ENCODE assay signal across 14 cellular contexts in the genomic region with DNA sequence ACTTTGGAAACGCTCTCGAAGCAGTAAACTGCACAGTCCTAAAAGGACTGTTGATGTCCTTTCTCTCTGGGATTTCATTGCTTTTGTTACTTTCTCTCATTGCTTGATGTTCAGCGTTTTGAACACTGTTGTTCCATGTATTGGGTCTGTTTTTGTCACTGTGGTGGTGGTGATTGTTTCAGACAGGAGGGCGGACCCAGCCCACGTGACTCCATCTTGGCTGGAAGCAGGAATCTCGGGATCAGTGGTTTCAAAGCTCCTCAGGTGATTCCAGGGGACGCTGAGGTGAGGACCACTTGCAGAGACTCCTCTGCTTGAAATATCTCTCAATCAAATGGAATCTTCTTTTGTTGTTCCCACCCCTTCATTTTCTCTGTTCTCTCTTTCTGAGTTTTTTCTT.
"Had no signal": no experiment of that assay in that cellular context is flagged by ENCODE, and none has a peak within 500 bp of the region (broad histone marks: within the 10 kb centered on the region; RNA-seq: fewer than 3 reads in every experiment).

No MANE protein-coding gene starts in this region.

- H3K4me3 ChIP-seq: gastroesophageal sphincter, heart left ventricle, left lung, tibial nerve, vagina had no signal

- DNase-seq: activated CD4-positive, alpha-beta T cell treated with anti-CD3 and anti-CD28 coated beads for 1 hour; activated CD8-positive, alpha-beta memory T cell treated with anti-CD3 and anti-CD28 coated beads for 24 hours; activated CD8-positive, alpha-beta memory T cell treated with anti-CD3 and anti-CD28 coated beads, Interleukin-2, amount 50 U/mL, for 48 hours; activated gamma-delta T cell; activated T-cell treated with anti-CD3 and anti-CD28 coated beads, Interleukin-2, amount 50 U/mL, for 48 hours; effector CD8-positive, alpha-beta T cell; heart left ventricle; left lung; midbrain; stimulated activated CD4-positive, alpha-beta T cell treated with anti-CD3 and anti-CD28 coated beads, Interleukin-2, amount 100 ng/mL, for 24 hours had no signal

- H3K9me3 ChIP-seq: gastroesophageal sphincter, heart left ventricle, left lung, tibial nerve, vagina had no signal

- ATAC-seq: esophagus mucosa, gastroesophageal sphincter, heart left ventricle, left lung had no signal

- H3K27me3 ChIP-seq: left lung, vagina had no signal

- H3K36me3 ChIP-seq: gastroesophageal sphincter, heart left ventricle, left lung, tibial nerve, vagina had no signal

- H3K4me1 ChIP-seq: vagina had no signal

- H3K27ac ChIP-seq: gastroesophageal sphincter, heart left ventricle, left lung, tibial nerve, vagina had no signal
